ENCODE assay signal across 8 cellular contexts in the genomic region with DNA sequence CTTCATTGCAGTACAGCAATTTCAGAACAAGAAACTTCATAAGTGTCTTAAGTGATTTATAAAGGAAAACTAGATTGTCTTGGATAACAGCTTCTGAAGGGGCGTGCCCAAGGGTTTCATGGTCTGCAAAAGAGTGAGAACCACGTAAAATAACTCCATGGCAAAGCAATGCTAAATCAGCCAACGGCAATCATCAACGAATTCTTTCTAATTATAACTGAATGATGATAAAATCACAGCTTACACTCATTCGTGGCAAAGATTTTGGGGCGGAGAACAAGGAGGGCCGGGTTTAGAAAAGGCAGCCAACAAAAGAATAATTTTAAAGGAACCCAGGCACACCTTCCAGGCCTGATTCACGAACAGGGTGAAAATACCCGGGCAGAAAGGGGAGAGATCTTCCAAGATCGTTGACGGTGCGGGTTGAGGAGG. TPM values are rescaled to one million over a fixed set of nuclear protein-coding genes. Genes with fewer than 3 reads are reported as not detected.
A peak's percentile ranks its signal among the peaks of the same experiment; 100 is the strongest.
DNase-seq lines count a peak whose midpoint lies in the region; ATAC-seq and TF ChIP-seq lines count a peak whose summit lies in the region.

No MANE protein-coding gene starts in this region.

- H3K36me3 ChIP-seq in iPS DF 6.9 (ENCODE audit: control insufficient read depth, insufficient read depth, low read length) (no peaks in the 10 kb centered on the region), smooth muscle cell (ENCODE audit: low read depth) (no peaks in the 10 kb centered on the region)

- peaks cover 37% of the 10 kb centered on the region for H4K20me1 ChIP-seq in smooth muscle cell (ENCODE audit: low read depth)

- H3F3A ChIP-seq in smooth muscle cell (ENCODE audit: low read depth): no peaks in the 10 kb centered on the region

- no CpG with 5 or more reads among the region's 12 CpGs for WGBS in iPS DF 6.9 (ENCODE audit: insufficient coverage, insufficient read length)
- WGBS in smooth muscle cell (ENCODE audit: low lambda C conversion rate): 1% methylated on average over 12 of the region's 12 CpGs

- peak; percentile 36 for DNase-seq in NOMO-1 treated with DMSO at 0.1 percent for 48 hours (lab: John Stamatoyannopoulos, UW; ENCODE audit: unreplicated experiment)
- DNase-seq in NOMO-1 (lab: John Stamatoyannopoulos, UW; ENCODE audit: unreplicated experiment in 2 of 2): no peak
- DNase-seq in LoVo (ENCODE audit: low spot score): peak; percentile 6
- no peak for DNase-seq in iPS DF 6.9 (ENCODE audit: low read depth, low spot score)
- no peak for DNase-seq in smooth muscle cell (lab: John Stamatoyannopoulos, UW; ENCODE audit: unreplicated experiment)
- no peak for DNase-seq in NCI-H2196 (lab: John Stamatoyannopoulos, UW; ENCODE audit: unreplicated experiment)

- peak overlapping the region; percentile 91 for H3K27ac ChIP-seq in angular gyrus (ENCODE audit: low read depth, low read length)
- H3K27ac ChIP-seq in iPS DF 6.9 (ENCODE audit: low read length): no peak overlapping the region
- peak overlapping the region; percentile 86 for H3K27ac ChIP-seq in smooth muscle cell (ENCODE audit: low read depth)

- H3K9me3 ChIP-seq in iPS DF 6.9 (ENCODE audit: control insufficient read depth, insufficient read depth, low read length) (no peaks in the 10 kb centered on the region), smooth muscle cell (replicated peaks; ENCODE audit: low read depth) (no peaks in the 10 kb centered on the region)

- ATAC-seq in HG02588 (IDR thresholded peaks at IDR 0.05; ENCODE audit: unreplicated experiment): no peak

- H3K4me3 ChIP-seq in iPS DF 6.9 (ENCODE audit: low read length) (peak overlapping the region; percentile 80; the same call in 1 of the 2 replicates), smooth muscle cell (peak overlapping the region; percentile 68)

- peak overlapping the region; percentile 89 for H3K9ac ChIP-seq in smooth muscle cell (ENCODE audit: low read depth)

- H2AFZ ChIP-seq in smooth muscle cell (ENCODE audit: low read depth): peak overlapping the region; percentile 94

- peaks cover 45% of the 10 kb centered on the region for H3K79me2 ChIP-seq in smooth muscle cell (ENCODE audit: low read depth)

- H3K4me1 ChIP-seq in iPS DF 6.9 (ENCODE audit: control insufficient read depth, insufficient read depth, low read length): no peaks in the 10 kb centered on the region
- H3K4me1 ChIP-seq in smooth muscle cell (ENCODE audit: low read depth): peaks cover 31% of the 10 kb centered on the region

- no peak for TF ChIP-seq CTCF in smooth muscle cell (IDR thresholded peaks at IDR 0.05; ENCODE audit: borderline replicate concordance, insufficient read depth, poor library complexity, severe bottlenecking)

- no peaks in the 10 kb centered on the region for H3K27me3 ChIP-seq in iPS DF 6.9 (ENCODE audit: control insufficient read depth, insufficient read depth, low read length)
- no peaks in the 10 kb centered on the region for H3K27me3 ChIP-seq in smooth muscle cell (ENCODE audit: low read depth)

- H3K4me2 ChIP-seq in smooth muscle cell: peak overlapping the region; percentile 92

RNA-seq across cellular contexts. Expression of a gene that starts 0.6 kb away (rescaled TPM):
- 18.5 and 24.2 TPM in 2 replicates for total RNA-seq in smooth muscle cell
- polyA plus RNA-seq in smooth muscle cell: 2.5 and 3.7 TPM in 2 replicates

RNA-seq across cellular contexts. Expression of a gene that starts 54.0 kb away (rescaled TPM):
- total RNA-seq in smooth muscle cell: 8.8 and 13.0 TPM in 2 replicates
- 1.7 and 3.2 TPM in 2 replicates for polyA plus RNA-seq in smooth muscle cell

Comparison
In these comparisons a context has a peak if more than half of its experiments do, and no peak if none do; other contexts are left out.
1. DNase-seq: peak in NOMO-1 treated with DMSO at 0.1 percent for 48 hours (single experiment) and LoVo (single experiment); none in NOMO-1 (0 of 2), iPS DF 6.9 (single experiment), smooth muscle cell (single experiment) and NCI-H2196 (single experiment).